31 cellular contexts compared by ENCODE assay signal in the genomic region with DNA sequence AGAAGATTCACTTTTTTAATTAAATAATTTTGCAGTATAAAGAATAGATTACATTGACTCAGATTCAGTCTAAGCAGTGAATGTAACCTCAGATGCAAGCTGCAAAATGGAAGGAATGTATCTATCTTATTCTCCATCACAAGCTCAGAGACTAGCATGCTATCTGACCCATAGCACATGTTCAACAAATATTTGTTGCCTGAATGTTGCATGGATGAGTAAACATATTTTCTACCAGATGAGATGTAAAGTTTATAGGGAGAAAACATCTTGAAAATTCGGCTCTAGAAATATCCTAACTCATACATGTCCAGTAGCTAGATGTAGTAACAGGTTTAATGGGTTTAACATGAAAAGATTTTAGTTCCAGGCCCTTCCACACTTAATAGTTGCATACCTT.
"Had no signal": no experiment of that assay in that cellular context is flagged by ENCODE, and none has a peak within 500 bp of the region (broad histone marks: within the 10 kb centered on the region; RNA-seq: fewer than 3 reads in every experiment).

No MANE protein-coding gene starts in this region.

- H3K4me1 ChIP-seq: adrenal gland, breast epithelium had no signal

- H3K4me3 ChIP-seq: adrenal gland, ascending aorta, body of pancreas, breast epithelium, cardiac muscle cell had no signal

- H3K27ac ChIP-seq: adrenal gland, ascending aorta, brain microvascular endothelial cell, breast epithelium, cardiac muscle cell had no signal

- DNase-seq: activated effector memory CD4-positive, alpha-beta T cell treated with anti-CD3 and anti-CD28 coated beads, Interleukin-2, amount 50 U/mL, for 16 hours; activated effector memory CD4-positive, alpha-beta T cell treated with Interleukin-2 at 50 U/mL for 16 hours; activated gamma-delta T cell; activated gamma-delta T cell treated with Interleukin-2 at 50 U/mL for 16 hours; activated naive CD4-positive, alpha-beta T cell; activated naive CD4-positive, alpha-beta T cell treated with anti-CD3 and anti-CD28 coated beads for 36 hours; activated naive CD4-positive, alpha-beta T cell treated with anti-CD3 and anti-CD28 coated beads, Interleukin-2, amount 10 ng/mL, durations not matched to agents 7 days and 5 days; activated naive CD4-positive, alpha-beta T cell treated with anti-CD3 and anti-CD28 coated beads, Interleukin-2, amount 50 U/mL, for 16 hours; activated naive CD4-positive, alpha-beta T cell treated with Interleukin-2 at 50 U/mL for 16 hours; activated naive CD8-positive, alpha-beta T cell treated with anti-CD3 and anti-CD28 coated beads for 36 hours; activated naive CD8-positive, alpha-beta T cell treated with anti-CD3 and anti-CD28 coated beads, Interleukin-2, amount 10 ng/mL, durations not matched to agents 7 days and 5 days; activated naive CD8-positive, alpha-beta T cell treated with anti-CD3 and anti-CD28 coated beads, Interleukin-2, amount 50 U/mL, for 24 hours; activated T-cell treated with anti-CD3 and anti-CD28 coated beads, Interleukin-2, amount 50 U/mL, for 24 hours; activated T-cell treated with anti-CD3 and anti-CD28 coated beads, Interleukin-2, amount 50 U/mL, for 4 hours; activated T-cell treated with anti-CD3 and anti-CD28 coated beads, Interleukin-2, amount 50 U/mL, for 48 hours; activated T-cell treated with anti-CD3 and anti-CD28 coated beads, Interleukin-2, amount 50 U/mL, for 72 hours; adrenal gland; amniotic stem cell; amygdala; anterior cingulate cortex; aorta; body of pancreas; brain microvascular endothelial cell; caudate nucleus; central memory CD4-positive, alpha-beta T cell; cerebellar nuclear complex had no signal

- H3K36me3 ChIP-seq: adrenal gland, ascending aorta, brain microvascular endothelial cell, breast epithelium, cardiac muscle cell had no signal

- H3K9me3 ChIP-seq: adrenal gland, ascending aorta, body of pancreas, breast epithelium had no signal

- H3K27me3 ChIP-seq: adrenal gland, ascending aorta, body of pancreas, brain microvascular endothelial cell, cardiac muscle cell had no signal

- FAIRE-seq: astrocyte, bronchial epithelial cell had no signal
